In genomic region chr17:48553837-48554236, GRCh38 we compare ENCODE assay signal across 1 cellular context.
TF ChIP-seq lines count a peak whose summit lies in the region.

No MANE protein-coding gene starts in this region.

TF ChIP-seq in WTC11, 78 proteins besides CTCF, POLR2A, EP300 and RAD21 (continued from another document):
- TF ChIP-seq USF2 (CRISPR knock-in tag; IDR thresholded peaks at IDR 0.05) (no peak), ZNF416 (CRISPR knock-in tag; IDR thresholded peaks at IDR 0.05) (no peak), PRDM15 (CRISPR knock-in tag; IDR thresholded peaks at IDR 0.05) (no peak), EMX1 (CRISPR knock-in tag; IDR thresholded peaks at IDR 0.05) (no peak), ERG (CRISPR knock-in tag; IDR thresholded peaks at IDR 0.05) (no peak)
